ENCODE assay signal across 8 cellular contexts in genomic region chrX:155215443-155216178, GRCh38. TPM values are rescaled to one million over a fixed set of nuclear protein-coding genes. Genes with fewer than 3 reads are reported as not detected.
A peak's percentile ranks its signal among the peaks of the same experiment; 100 is the strongest.
DNase-seq lines count a peak whose midpoint lies in the region; ATAC-seq, FAIRE-seq and TF ChIP-seq lines count a peak whose summit lies in the region.

No MANE protein-coding gene starts in this region.

- H3K79me2 ChIP-seq in parathyroid adenoma, result peaks cover 8% of the 10 kb centered on the region

- peaks cover 23% of the 10 kb centered on the region for H3K4me1 Mint-ChIP-seq in activated CD4-positive, alpha-beta T cell treated with anti-CD3 and anti-CD28 coated beads, Interleukin-2, amount 10 ng/mL, durations not matched to agents 7 days and 5 days

- H3K27me3 ChIP-seq in parathyroid adenoma (ENCODE audit: control insufficient read depth, insufficient read depth, low read length), result no peaks in the 10 kb centered on the region

- CTCF ChIA-PET in activated CD4-positive, alpha-beta T cell treated with anti-CD3 and anti-CD28 coated beads, Interleukin-2, amount 10 ng/mL, durations not matched to agents 7 days and 5 days (lab: Charles Lee), result interaction anchor here (0.6 to 2.6 kb wide), 4 partner anchors 9 to 189 kb away, joined by 3 to 6 read pairs (median 4); partner anchors contain the start of gene FUNDC2

- no peak for DNase-seq in activated CD4-positive, alpha-beta T cell treated with anti-CD3 and anti-CD28 coated beads, Interleukin-2, amount 10 ng/mL, durations not matched to agents 7 days and 5 days
- DNase-seq in activated CD4-positive, alpha-beta T cell treated with anti-CD3 and anti-CD28 coated beads, Interleukin-2, amount 50 U/mL, for 48 hours, result no peak
- DNase-seq in SK-N-MC (ENCODE audit: low read depth, low spot score) (no peak), fibroblast of pulmonary artery (ENCODE audit: low read depth) (peak; percentile 0), frontal cortex (ENCODE audit: low spot score in 2 of 2) (no peak), NCI-H2081 treated with DMSO at 0.1 percent for 48 hours (lab: John Stamatoyannopoulos, UW) (no peak)

- H3K4me2 ChIP-seq in parathyroid adenoma (ENCODE audit: low read length), result peak overlapping the region; percentile 71

- H3K36me3 ChIP-seq in SK-N-MC (ENCODE audit: insufficient read depth, low read length) (peaks cover 10% of the 10 kb centered on the region; the same call in 1 of the 2 replicates), parathyroid adenoma (ENCODE audit: control insufficient read depth, insufficient read depth, low read length) (no peaks in the 10 kb centered on the region)

- H3K27ac ChIP-seq in SK-N-MC, result no peak overlapping the region
- peak overlapping the region; percentile 90 for H3K27ac ChIP-seq in parathyroid adenoma

- H3K4me3 ChIP-seq in SK-N-MC (peak overlapping the region; percentile 82), fibroblast of pulmonary artery (replicated peaks; ENCODE audit: low read depth, low read length) (peak overlapping the region; percentile 80), parathyroid adenoma (ENCODE audit: low read depth, low read length) (peak overlapping the region; percentile 79)

- H3K9me3 Mint-ChIP-seq in activated CD4-positive, alpha-beta T cell treated with anti-CD3 and anti-CD28 coated beads, Interleukin-2, amount 10 ng/mL, durations not matched to agents 7 days and 5 days, result no peaks in the 10 kb centered on the region

- TF ChIP-seq CTCF in fibroblast of pulmonary artery (IDR thresholded peaks at IDR 0.05; ENCODE audit: low read length, missing control alignments), result no peak
- TF ChIP-seq CTCF in parathyroid adenoma (IDR thresholded peaks at IDR 0.05), result no peak

- H3K4me1 ChIP-seq in parathyroid adenoma, result peaks cover 9% of the 10 kb centered on the region

- H3K36me3 Mint-ChIP-seq in activated CD4-positive, alpha-beta T cell treated with anti-CD3 and anti-CD28 coated beads, Interleukin-2, amount 10 ng/mL, durations not matched to agents 7 days and 5 days (ENCODE audit: low read depth), result peaks cover 2% of the 10 kb centered on the region

- no peak for FAIRE-seq in frontal cortex (lab: Jason Lieb, UNC)

- peak overlapping the region; percentile 97 for H2AFZ ChIP-seq in parathyroid adenoma

- peak overlapping the region; percentile 94 for H3K27ac Mint-ChIP-seq in activated CD4-positive, alpha-beta T cell treated with anti-CD3 and anti-CD28 coated beads, Interleukin-2, amount 10 ng/mL, durations not matched to agents 7 days and 5 days

- ATAC-seq in HG02870 (IDR thresholded peaks at IDR 0.05; ENCODE audit: unreplicated experiment), result peak; percentile 30

- peak overlapping the region; percentile 95 for H3K4me3 Mint-ChIP-seq in activated CD4-positive, alpha-beta T cell treated with anti-CD3 and anti-CD28 coated beads, Interleukin-2, amount 10 ng/mL, durations not matched to agents 7 days and 5 days

- H3K9me3 ChIP-seq in SK-N-MC (ENCODE audit: low read depth, low read length) (no peaks in the 10 kb centered on the region), parathyroid adenoma (ENCODE audit: control insufficient read depth, low read length) (no peaks in the 10 kb centered on the region)

- H3K9ac ChIP-seq in SK-N-MC (ENCODE audit: insufficient read length) (no peak overlapping the region), parathyroid adenoma (no peak overlapping the region)

- H3K27me3 Mint-ChIP-seq in activated CD4-positive, alpha-beta T cell treated with anti-CD3 and anti-CD28 coated beads, Interleukin-2, amount 10 ng/mL, durations not matched to agents 7 days and 5 days, result no peaks in the 10 kb centered on the region

- POLR2A ChIA-PET in activated CD4-positive, alpha-beta T cell treated with anti-CD3 and anti-CD28 coated beads, Interleukin-2, amount 10 ng/mL, durations not matched to agents 7 days and 5 days (lab: Charles Lee), result no interaction called here

RNA-seq across cellular contexts. Expression of gene VBP1, which starts 0.6 kb away (rescaled TPM):
- total RNA-seq in activated CD4-positive, alpha-beta T cell treated with anti-CD3 and anti-CD28 coated beads, Interleukin-2, amount 10 ng/mL, durations not matched to agents 7 days and 5 days, result 10 to 100 TPM; 56.3 to 62.0 TPM
- total RNA-seq in frontal cortex, result 126 TPM

RNA-seq across cellular contexts. Expression of gene RAB39B, which starts 48.7 kb away (rescaled TPM):
- total RNA-seq in activated CD4-positive, alpha-beta T cell treated with anti-CD3 and anti-CD28 coated beads, Interleukin-2, amount 10 ng/mL, durations not matched to agents 7 days and 5 days, result 1 to 10 TPM; 8.0 to 8.7 TPM
- total RNA-seq in frontal cortex, result 30.6 TPM
